In the genomic region with DNA sequence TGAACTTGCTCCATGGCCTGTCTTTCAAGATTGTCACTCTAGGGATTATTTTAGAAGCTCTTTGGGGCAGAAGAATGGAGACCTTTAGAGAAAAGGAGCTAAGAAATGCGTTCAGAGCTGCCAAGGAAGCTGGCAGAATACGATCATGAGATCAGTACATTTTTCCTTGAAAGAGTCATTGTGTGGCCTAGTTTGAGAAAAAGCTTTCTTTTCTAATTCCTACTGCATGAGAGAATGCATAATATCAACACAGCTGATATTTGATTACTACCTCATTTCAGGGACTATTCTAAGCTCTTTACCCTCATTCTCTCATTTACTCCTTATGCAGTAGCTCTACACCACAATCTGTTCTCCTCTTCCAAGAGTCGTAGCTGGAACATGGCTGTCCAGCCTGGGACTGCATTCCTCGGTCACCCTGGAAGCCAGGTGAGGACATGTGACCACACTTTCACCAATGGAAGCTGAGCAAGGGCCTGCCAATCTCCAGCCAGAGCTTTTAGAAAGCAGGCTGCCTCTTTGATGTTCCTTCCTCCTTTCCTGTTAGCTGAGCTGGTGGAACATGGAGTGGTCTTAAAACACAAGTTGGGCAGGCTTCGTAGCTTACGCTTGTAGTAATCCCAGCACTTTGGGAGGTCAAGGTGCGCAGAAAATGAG, we compare ENCODE assay signal across 13 cellular contexts.
DNase-seq lines count a peak whose midpoint lies in the region; ATAC-seq, FAIRE-seq and TF ChIP-seq lines count a peak whose summit lies in the region.
"Had no signal": no experiment of that assay in that cellular context is flagged by ENCODE, and none has a peak within 500 bp of the region (broad histone marks: within the 10 kb centered on the region; RNA-seq: fewer than 3 reads in every experiment).

No MANE protein-coding gene starts in this region.

- H3K9me1 ChIP-seq in K562 (ENCODE audit: control insufficient read depth, insufficient read depth, low read length), result no peaks in the 10 kb centered on the region

- H3K4me1 Mint-ChIP-seq in T-helper 17 cell, result peaks cover 2% of the 10 kb centered on the region

- no peak overlapping the region for H4K8ac ChIP-seq in neuronal stem cell (ENCODE audit: low read depth, low read length)

- no peak overlapping the region for H2BK120ac ChIP-seq in neuronal stem cell (ENCODE audit: low read depth, low read length)

- TF ChIP-seq CTCF in K562 (IDR thresholded peaks at IDR 0.05 in 2 of 3, conservative IDR thresholded peaks at IDR 0.05 in 1 of 3; ENCODE audit: insufficient read depth in 2 of 3, low read depth in 1 of 3, low read length in 3 of 3), result no peak
- TF ChIP-seq CTCF in right atrium auricular region (IDR thresholded peaks at IDR 0.05), result no peak

- no peak overlapping the region for H3K4me2 ChIP-seq in K562 (ENCODE audit: insufficient read depth, low read length)
- H3K4me2 ChIP-seq in skeletal muscle satellite cell (ENCODE audit: low read length), result peak overlapping the region; percentile 49
- no peak overlapping the region for H3K4me2 ChIP-seq in neuronal stem cell (ENCODE audit: insufficient read depth, low read length, poor library complexity, severe bottlenecking)

- DNase-seq in GM04504 (ENCODE audit: low read depth), result peak; percentile 75
- no peak for DNase-seq in K562 (ENCODE audit: extremely low read depth in 1 of 4, low spot score in 3 of 4)
- DNase-seq in right atrium auricular region (ENCODE audit: low spot score), result no peak
- DNase-seq in T-helper 17 cell, result no peak
- DNase-seq in RKO (ENCODE audit: low spot score), result no peak
- DNase-seq in neuronal stem cell (ENCODE audit: low spot score), result no peak
- DNase-seq in DMS153 treated with DMSO at 0.1 percent for 48 hours (lab: John Stamatoyannopoulos, UW; ENCODE audit: unreplicated experiment), result no peak
- DNase-seq: activated CD4-positive, CD25-positive, alpha-beta regulatory T cell; DMS 273 treated with DMSO at 0.1 percent for 48 hours; NCI-H1694 treated with DMSO at 0.1 percent for 48 hours; stimulated activated CD4-positive, alpha-beta T cell treated with anti-CD3 and anti-CD28 coated beads, Interleukin-12 subunit alpha, Interleukin-12 subunit beta, amount 100 ng/mL, for 4 hours; stimulated activated naive CD4-positive, alpha-beta T cell treated with Interleukin-2 at 50 U/mL for 16 hours had no signal

- CTCF ChIA-PET in K562 (lab: Yijun Ruan, JAX; ENCODE audit: low intra/inter-chr PET ratio), result interaction anchor here (0.7 kb wide), 1 partner anchor 121 kb away, joined by 3 read pairs; no protein-coding TSS in a partner anchor

- no peak overlapping the region for H2AFZ ChIP-seq in K562 (ENCODE audit: low read depth, low read length)
- no peak overlapping the region for H2AFZ ChIP-seq in neuronal stem cell (ENCODE audit: low read length)

- TF ChIP-seq RAD21 in K562 (CRISPR knock-in tag; conservative IDR thresholded peaks at IDR 0.05 in 1 of 2, IDR thresholded peaks at IDR 0.05 in 1 of 2), result no peak

- no peaks in the 10 kb centered on the region; the same call in 1 of the 2 replicates for H3K9me3 ChIP-seq in K562 (replicated peaks; ENCODE audit: control insufficient read depth, insufficient read depth, low read depth, low read length)
- H3K9me3 ChIP-seq in right atrium auricular region, result no peaks in the 10 kb centered on the region
- H3K9me3 ChIP-seq in skeletal muscle satellite cell (replicated peaks; ENCODE audit: low read length), result no peaks in the 10 kb centered on the region
- no peaks in the 10 kb centered on the region for H3K9me3 ChIP-seq in T-helper 17 cell (ENCODE audit: control insufficient read depth, low read length, poor library complexity, severe bottlenecking)
- no peaks in the 10 kb centered on the region for H3K9me3 ChIP-seq in neuronal stem cell (replicated peaks in 1 of 2; ENCODE audit: control insufficient read depth in 2 of 2, insufficient read depth in 1 of 2, low read depth in 1 of 2, low read length in 2 of 2)

- intact Hi-C loops in K562 (cut with micrococcal nuclease), result no loop called here

- H4K91ac ChIP-seq in neuronal stem cell (ENCODE audit: low read depth, low read length, poor library complexity), result no peak overlapping the region

- FAIRE-seq in K562 (lab: Jason Lieb, UNC), result no peak

- TF ChIP-seq POLR2A in K562 (conservative IDR thresholded peaks at IDR 0.05), result no peak

- BruUV-seq in K562 (replicated peaks; lab: Mats Ljungman, UMichigan), result no TSS peak

- H2BK15ac ChIP-seq in neuronal stem cell (ENCODE audit: low read length), result no peak overlapping the region

- H3K27ac ChIP-seq in K562 (ENCODE audit: extremely low read depth, low read depth, low read length) (no peak overlapping the region), right atrium auricular region (peak overlapping the region; percentile 46 to 50), neuronal stem cell (replicated peaks; ENCODE audit: low read length) (no peak overlapping the region)

- H3K36me3 Mint-ChIP-seq in T-helper 17 cell (ENCODE audit: low read depth), result no peaks in the 10 kb centered on the region

- in situ Hi-C loops in K562 (cut with MboI), result no loop called here

- H2AK5ac ChIP-seq in neuronal stem cell (ENCODE audit: low read depth, low read length), result no peak overlapping the region

- no peak for ATAC-seq in K562
- ATAC-seq in T-helper 17 cell, result no peak

- POLR2A ChIA-PET in K562 (lab: Yijun Ruan, JAX), result interaction anchor here (0.5 to 1.3 kb wide), 7 partner anchors 9 to 1561 kb away, joined by 3 to 4 read pairs (median 3); no protein-coding TSS in a partner anchor

- no peak overlapping the region for H2BK5ac ChIP-seq in neuronal stem cell (ENCODE audit: low read length)

- no peak overlapping the region for H3K27ac Mint-ChIP-seq in T-helper 17 cell

- H3K27me3 ChIP-seq in K562 (ENCODE audit: control insufficient read depth in 2 of 2, insufficient read depth in 2 of 2, low read length in 2 of 2) (peaks cover 37 to 44% of the 10 kb centered on the region in 2 experiments), right atrium auricular region (no peaks in the 10 kb centered on the region), skeletal muscle satellite cell (ENCODE audit: control insufficient read depth, insufficient read depth, low read length) (no peaks in the 10 kb centered on the region), neuronal stem cell (ENCODE audit: control insufficient read depth in 3 of 3, insufficient read depth in 3 of 3, low read depth in 1 of 3, low read length in 3 of 3) (peaks cover 0 to 7% (median 2%) of the 10 kb centered on the region in 3 experiments)

- no peaks in the 10 kb centered on the region for H3K79me2 ChIP-seq in K562 (ENCODE audit: control insufficient read depth, insufficient read depth, low read length)

- no peak overlapping the region for H3K4me3 Mint-ChIP-seq in T-helper 17 cell

- H3K27me3 Mint-ChIP-seq in T-helper 17 cell, result peaks cover 26% of the 10 kb centered on the region

- H2BK12ac ChIP-seq in neuronal stem cell (ENCODE audit: low read length), result no peak overlapping the region

- TF ChIP-seq EP300 in K562 (IDR thresholded peaks at IDR 0.05; ENCODE audit: low read length), result no peak

- H3K4me1 ChIP-seq in K562 (replicated peaks in 1 of 2; ENCODE audit: control insufficient read depth in 2 of 2, insufficient read depth in 2 of 2, low read length in 2 of 2), result no peaks in the 10 kb centered on the region
- peaks cover 0 to 3% of the 10 kb centered on the region in 2 donors for H3K4me1 ChIP-seq in right atrium auricular region
- peaks cover 22% of the 10 kb centered on the region for H3K4me1 ChIP-seq in skeletal muscle satellite cell (ENCODE audit: control insufficient read depth, insufficient read depth, low read length)
- peaks cover 17 to 20% of the 10 kb centered on the region in 2 donors for H3K4me1 ChIP-seq in neuronal stem cell (ENCODE audit: control insufficient read depth in 2 of 2, insufficient read depth in 1 of 2, low read depth in 1 of 2, low read length in 2 of 2)

- no peaks in the 10 kb centered on the region for H3K79me1 ChIP-seq in neuronal stem cell (ENCODE audit: low read depth, low read length)

- no peaks in the 10 kb centered on the region for H4K20me1 ChIP-seq in K562 (replicated peaks; ENCODE audit: control insufficient read depth, insufficient read depth, low read length)

- no peak overlapping the region for H3K18ac ChIP-seq in neuronal stem cell (ENCODE audit: low read length)

- WGBS in K562 (ENCODE audit: insufficient coverage, low coverage, missing lambda C conversion rate), result 7% methylated on average over 7 of the region's 7 CpGs
- no CpG with 5 or more reads among the region's 7 CpGs for WGBS in neuronal stem cell (ENCODE audit: extremely low coverage in 2 of 2, insufficient read length in 2 of 2, insufficient replicate concordance in 1 of 2), 2 donors

- H3K4me3 ChIP-seq in K562 (no peak overlapping the region), right atrium auricular region (no peak overlapping the region), skeletal muscle satellite cell (ENCODE audit: low read length) (peak overlapping the region; percentile 3), neuronal stem cell (ENCODE audit: low read length in 2 of 2) (no peak overlapping the region)

- no peak overlapping the region for H3K9ac ChIP-seq in K562 (ENCODE audit: insufficient read depth in 1 of 2, low read depth in 2 of 2, low read length in 2 of 2)
- peak overlapping the region; percentile 34 for H3K9ac ChIP-seq in skeletal muscle satellite cell (ENCODE audit: low read depth, low read length)
- no peak overlapping the region for H3K9ac ChIP-seq in neuronal stem cell (ENCODE audit: low read depth, low read length, poor library complexity)

- H3K36me3 ChIP-seq in K562 (ENCODE audit: control insufficient read depth, insufficient read depth, low read length), result no peaks in the 10 kb centered on the region
- H3K36me3 ChIP-seq in right atrium auricular region, result no peaks in the 10 kb centered on the region
- H3K36me3 ChIP-seq in skeletal muscle satellite cell (ENCODE audit: insufficient read depth, low read length), result no peaks in the 10 kb centered on the region
- H3K36me3 ChIP-seq in neuronal stem cell (replicated peaks in 1 of 2; ENCODE audit: control insufficient read depth in 2 of 2, insufficient read depth in 2 of 2, low read length in 2 of 2), result no peaks in the 10 kb centered on the region

- no peak overlapping the region for H3K23ac ChIP-seq in neuronal stem cell (ENCODE audit: low read depth, low read length, poor library complexity)

- no peak overlapping the region for H3K4ac ChIP-seq in neuronal stem cell (ENCODE audit: low read length)

- no peak overlapping the region for H3K14ac ChIP-seq in neuronal stem cell (ENCODE audit: low read length)

TF ChIP-seq in K562, 482 proteins besides CTCF, POLR2A, EP300 and RAD21 (continues in another document):
- no peak for TF ChIP-seq ZC3H11A (IDR thresholded peaks at IDR 0.05; ENCODE audit: low read depth, low read length)
- TF ChIP-seq, protein P1, sequence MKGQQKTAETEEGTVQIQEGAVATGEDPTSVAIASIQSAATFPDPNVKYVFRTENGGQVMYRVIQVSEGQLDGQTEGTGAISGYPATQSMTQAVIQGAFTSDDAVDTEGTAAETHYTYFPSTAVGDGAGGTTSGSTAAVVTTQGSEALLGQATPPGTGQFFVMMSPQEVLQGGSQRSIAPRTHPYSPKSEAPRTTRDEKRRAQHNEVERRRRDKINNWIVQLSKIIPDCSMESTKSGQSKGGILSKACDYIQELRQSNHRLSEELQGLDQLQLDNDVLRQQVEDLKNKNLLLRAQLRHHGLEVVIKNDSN (CRISPR knock-in tag; IDR thresholded peaks at IDR 0.05), result peak; percentile 59; the same call in 1 of the 2 replicates

Comparison
In these comparisons a context has a peak if more than half of its experiments do, and no peak if none do; other contexts are left out.
1. H3K27ac ChIP-seq: peak in right atrium auricular region (2 of 2); none in K562 (single experiment) and neuronal stem cell (single experiment).